10 cellular contexts compared by ENCODE assay signal in the genomic region with DNA sequence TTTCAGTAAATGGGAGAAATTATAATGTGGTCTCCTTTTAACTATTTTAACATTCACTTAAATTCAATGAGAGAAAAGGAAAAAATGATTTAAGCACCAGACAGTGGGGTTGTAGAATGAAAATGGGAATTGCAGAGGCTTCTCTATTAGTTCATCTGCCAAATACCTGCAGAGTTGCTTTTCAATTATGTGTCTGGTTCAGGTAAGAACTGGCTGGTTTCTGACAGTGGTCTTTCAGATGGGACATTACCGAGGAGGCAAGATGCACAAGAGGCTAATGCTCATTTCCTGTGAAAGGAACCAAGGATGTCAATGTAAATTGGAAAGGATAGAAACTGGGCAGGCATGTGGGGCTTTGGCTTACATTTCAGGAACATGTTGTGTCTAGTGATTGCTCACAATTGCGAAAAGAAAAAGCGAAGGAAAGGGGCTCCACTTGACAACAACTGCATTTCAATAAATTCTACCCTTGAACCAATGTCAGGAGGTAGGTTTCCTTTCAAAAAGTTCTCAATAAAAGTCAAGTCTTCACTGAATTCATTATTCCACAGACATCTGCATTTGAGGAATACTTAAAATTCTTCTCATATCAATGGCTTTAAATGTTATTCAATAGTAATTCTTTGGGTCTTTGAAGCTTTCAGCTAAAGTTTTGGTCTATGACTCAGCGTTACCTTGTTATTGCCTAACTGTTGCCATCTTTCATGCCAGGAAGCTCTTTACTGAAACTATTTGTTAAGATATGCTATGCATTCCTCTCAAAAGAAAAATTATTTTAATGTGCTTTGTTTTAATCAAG.
DNase-seq lines count a peak whose midpoint lies in the region; ATAC-seq and TF ChIP-seq lines count a peak whose summit lies in the region.
"Had no signal": no experiment of that assay in that cellular context is flagged by ENCODE, and none has a peak within 500 bp of the region (broad histone marks: within the 10 kb centered on the region; RNA-seq: fewer than 3 reads in every experiment).

No MANE protein-coding gene starts in this region.

- H3K4me3 ChIP-seq in epithelial cell of esophagus (ENCODE audit: low read length) (no peak overlapping the region), suprapubic skin (no peak overlapping the region)

- no peaks in the 10 kb centered on the region for H3K36me3 ChIP-seq in suprapubic skin
- H3K36me3 ChIP-seq: BE2C had no signal

- ATAC-seq in HG02759 (IDR thresholded peaks at IDR 0.05; ENCODE audit: unreplicated experiment), result no peak

- WGBS in suprapubic skin, result 45% methylated on average over 4 of the region's 4 CpGs

- H3K27me3 ChIP-seq in suprapubic skin, result no peaks in the 10 kb centered on the region
- H3K27me3 ChIP-seq: BE2C had no signal

- DNase-seq in SIG-M5 treated with dmso at 0.1 percent for 504 hours (lab: John Stamatoyannopoulos, UW; ENCODE audit: unreplicated experiment), result peak; percentile 30
- no peak for DNase-seq in SIG-M5 (lab: John Stamatoyannopoulos, UW)
- DNase-seq in NCI-H460 (ENCODE audit: extremely low read depth, low read depth), result peak; percentile 11
- DNase-seq in epithelial cell of esophagus (ENCODE audit: low read depth), result peak; percentile 80
- DNase-seq in pulmonary artery endothelial cell (ENCODE audit: low read depth, low spot score), result peak; percentile 11
- no peak for DNase-seq in suprapubic skin (ENCODE audit: low spot score in 2 of 2)
- DNase-seq in epidermal melanocyte (ENCODE audit: insufficient read length, low spot score), result no peak
- DNase-seq: BE2C, posterior cingulate gyrus had no signal

- no peaks in the 10 kb centered on the region for H3K9me3 ChIP-seq in suprapubic skin
- H3K9me3 ChIP-seq: BE2C had no signal

- no peak for TF ChIP-seq EP300 in suprapubic skin (IDR thresholded peaks at IDR 0.05)

- TF ChIP-seq CTCF in epithelial cell of esophagus (IDR thresholded peaks at IDR 0.05; ENCODE audit: insufficient read depth, low read depth, low read length, missing control alignments) (no peak), suprapubic skin (IDR thresholded peaks at IDR 0.05) (no peak)

- no peak overlapping the region for H3K27ac ChIP-seq in suprapubic skin

- TF ChIP-seq POLR2A in suprapubic skin (IDR thresholded peaks at IDR 0.05), result no peak

- peaks cover 10% of the 10 kb centered on the region for H3K4me1 ChIP-seq in suprapubic skin
- H3K4me1 ChIP-seq: BE2C had no signal

Comparison
In these comparisons a context has a peak if more than half of its experiments do, and no peak if none do; other contexts are left out.
1. DNase-seq: peak in SIG-M5 treated with dmso at 0.1 percent for 504 hours (single experiment), NCI-H460 (single experiment), epithelial cell of esophagus (single experiment) and pulmonary artery endothelial cell (single experiment); none in SIG-M5 (single experiment), suprapubic skin (0 of 2) and epidermal melanocyte (single experiment).